In genomic region chr11:61132646-61133045, GRCh38 we compare ENCODE assay signal across 18 cellular contexts. TPM values are rescaled to one million over a fixed set of nuclear protein-coding genes. Genes with fewer than 3 reads are reported as not detected.
A peak's percentile ranks its signal among the peaks of the same experiment; 100 is the strongest.
DNase-seq lines count a peak whose midpoint lies in the region; ATAC-seq, FAIRE-seq and TF ChIP-seq lines count a peak whose summit lies in the region.
"Had no signal": no experiment of that assay in that cellular context is flagged by ENCODE, and none has a peak within 500 bp of the region (broad histone marks: within the 10 kb centered on the region; RNA-seq: fewer than 3 reads in every experiment).

No MANE protein-coding gene starts in this region.

- no peak overlapping the region for H4K12ac ChIP-seq in trophoblast cell (ENCODE audit: low read depth, low read length)

- no peak for FAIRE-seq in H1 (lab: Jason Lieb, UNC)
- FAIRE-seq: GM12878 had no signal

- H3K27ac ChIP-seq in BLaER1: no peak overlapping the region
- no peak overlapping the region for H3K27ac ChIP-seq in RWPE2 (ENCODE audit: poor library complexity, severe bottlenecking)
- no peak overlapping the region for H3K27ac ChIP-seq in H1 (ENCODE audit: low read depth, low read length)
- H3K27ac ChIP-seq in trophoblast cell (ENCODE audit: low read depth, low read length): no peak overlapping the region

- no peaks in the 10 kb centered on the region for H3K23me2 ChIP-seq in H1 (ENCODE audit: low read depth, low read length)

- no peak overlapping the region for H3K14ac ChIP-seq in H1 (ENCODE audit: insufficient read length)
- no peak overlapping the region for H3K14ac ChIP-seq in trophoblast cell (ENCODE audit: low read length)

- H2BK5ac ChIP-seq in H1 (ENCODE audit: low read depth, low read length): no peak overlapping the region
- H2BK5ac ChIP-seq in trophoblast cell (ENCODE audit: low read depth, low read length, poor library complexity): no peak overlapping the region

- H2AK5ac ChIP-seq in H1 (ENCODE audit: low read depth, low read length) (no peak overlapping the region), trophoblast cell (ENCODE audit: low read length) (no peak overlapping the region)

- 84% methylated on average over 5 of the region's 5 CpGs; no CpG with 5 or more reads in 1 of the 2 experiments for WGBS in H1 (ENCODE audit: extremely low coverage in 1 of 2, insufficient coverage in 1 of 2, insufficient read length in 1 of 2, insufficient replicate concordance in 2 of 2, low coverage in 1 of 2, low lambda C conversion rate in 2 of 2, missing lambda C conversion rate in 1 of 2), 2 experiments
- WGBS in trophoblast cell (ENCODE audit: extremely low coverage, insufficient coverage, insufficient read length): no CpG with 5 or more reads among the region's 5 CpGs

- H4K20me1 ChIP-seq in BLaER1 (peaks cover 55% of the 10 kb centered on the region), H1 (replicated peaks in 1 of 2; ENCODE audit: control insufficient read depth in 1 of 2, insufficient read depth in 2 of 2, low read length in 2 of 2) (peaks cover 3 to 7% of the 10 kb centered on the region in 2 experiments)

- H3K4me3 ChIP-seq in BLaER1 (no peak overlapping the region), RWPE2 (ENCODE audit: severe bottlenecking) (no peak overlapping the region), H1 (ENCODE audit: extremely low read depth in 1 of 4, insufficient read depth in 2 of 4, low read depth in 3 of 4, low read length in 4 of 4) (no peak overlapping the region), trophoblast cell (ENCODE audit: low read depth, low read length) (peak overlapping the region; percentile 41)
- H3K4me3 ChIP-seq: GM12878 had no signal

- no peaks in the 10 kb centered on the region for H3K79me2 ChIP-seq in H1 (ENCODE audit: control insufficient read depth in 1 of 2, insufficient read depth in 2 of 2, low read length in 2 of 2)
- no peaks in the 10 kb centered on the region for H3K79me2 ChIP-seq in trophoblast cell (ENCODE audit: control insufficient read depth, insufficient read depth, low read length, poor library complexity)

- H3K56ac ChIP-seq in H1 (replicated peaks; ENCODE audit: insufficient read length, low read depth, low read length): no peak overlapping the region

- H3K79me1 ChIP-seq in H1 (ENCODE audit: low read depth, low read length) (no peaks in the 10 kb centered on the region), trophoblast cell (ENCODE audit: low read length) (no peaks in the 10 kb centered on the region)

- no peak for ATAC-seq in RWPE2 (ENCODE audit: low read depth)
- no peak for ATAC-seq in GM19463 (IDR thresholded peaks at IDR 0.05; ENCODE audit: unreplicated experiment)
- no peak for ATAC-seq in HG03095 (IDR thresholded peaks at IDR 0.05; ENCODE audit: unreplicated experiment)
- no peak for ATAC-seq in HG03342 (IDR thresholded peaks at IDR 0.05; ENCODE audit: unreplicated experiment)
- ATAC-seq: GM12878 had no signal

- H3K18ac ChIP-seq in H1 (ENCODE audit: extremely low read depth, low read length) (no peak overlapping the region), trophoblast cell (ENCODE audit: low read length) (no peak overlapping the region)

- no peak overlapping the region for H2AFZ ChIP-seq in H1 (ENCODE audit: low read length)
- H2AFZ ChIP-seq in trophoblast cell (ENCODE audit: insufficient read depth, low read length, poor library complexity): no peak overlapping the region

- no peak overlapping the region for H4K5ac ChIP-seq in H1 (ENCODE audit: insufficient read length, low read depth, low read length)

- H3K9ac ChIP-seq in BLaER1 (no peak overlapping the region), H1 (replicated peaks in 1 of 4; ENCODE audit: extremely low read depth in 1 of 4, low read depth in 3 of 4, low read length in 3 of 4) (no peak overlapping the region), trophoblast cell (ENCODE audit: low read length) (no peak overlapping the region)

- no peak for TF ChIP-seq EP300 in H1 (IDR thresholded peaks at IDR 0.05; ENCODE audit: borderline replicate concordance in 1 of 2, low read depth in 2 of 2, low read length in 2 of 2)

- H2BK120ac ChIP-seq in H1 (replicated peaks; ENCODE audit: low read depth, low read length) (no peak overlapping the region), trophoblast cell (ENCODE audit: insufficient read depth, low read length, poor library complexity) (no peak overlapping the region)

- no peak for TF ChIP-seq POLR2A in H1 (IDR thresholded peaks at IDR 0.05; ENCODE audit: control extremely low read depth in 1 of 2, low read depth in 2 of 2, low read length in 2 of 2)

- no peak overlapping the region for H4K91ac ChIP-seq in H1 (replicated peaks; ENCODE audit: insufficient read length, low read length)
- H4K91ac ChIP-seq in trophoblast cell (ENCODE audit: low read depth, low read length): no peak overlapping the region

- DNase-seq in RWPE2 (ENCODE audit: low spot score) (peak; percentile 29), H1 (ENCODE audit: low read depth in 1 of 2, low spot score in 2 of 2) (no peak), trophoblast cell (no peak), HK-2 (ENCODE audit: unreplicated experiment) (no peak)
- DNase-seq: ACHN; CD4-positive, CD25-positive, alpha-beta regulatory T cell; DMS79; HCEC 1CT; HFFc6; KG1 had no signal

- H3K4me2 ChIP-seq in BLaER1: peak overlapping the region; percentile 80
- H3K4me2 ChIP-seq in H1 (ENCODE audit: insufficient read depth in 1 of 2, low read depth in 2 of 2, low read length in 2 of 2): no peak overlapping the region
- H3K4me2 ChIP-seq in trophoblast cell (ENCODE audit: low read length): no peak overlapping the region

- no peak overlapping the region for H2BK15ac ChIP-seq in H1 (ENCODE audit: low read length)

- H3K9me3 ChIP-seq in BLaER1: no peaks in the 10 kb centered on the region
- no peaks in the 10 kb centered on the region for H3K9me3 ChIP-seq in RWPE2 (ENCODE audit: severe bottlenecking)
- no peaks in the 10 kb centered on the region for H3K9me3 ChIP-seq in H1 (ENCODE audit: insufficient read depth in 2 of 2, low read depth in 1 of 2, low read length in 1 of 2)
- no peaks in the 10 kb centered on the region for H3K9me3 ChIP-seq in trophoblast cell (ENCODE audit: insufficient read depth, low read depth, low read length)

- TF ChIP-seq RAD21 in H1 (IDR thresholded peaks at IDR 0.05 in 1 of 2, conservative IDR thresholded peaks at IDR 0.05 in 1 of 2; ENCODE audit: low read depth in 2 of 2, low read length in 2 of 2): no peak

- 0 out of 2 replicates have a peak, but pooled peaks cover 8% of the 10 kb centered on the region for H3K27me3 ChIP-seq in BLaER1
- H3K27me3 ChIP-seq in RWPE2 (ENCODE audit: insufficient read depth, poor library complexity, severe bottlenecking): no peaks in the 10 kb centered on the region
- H3K27me3 ChIP-seq in H1 (replicated peaks in 1 of 4; ENCODE audit: control insufficient read depth in 3 of 4, extremely low read depth in 1 of 4, insufficient read depth in 3 of 4, low read length in 3 of 4): no peaks in the 10 kb centered on the region
- H3K27me3 ChIP-seq in trophoblast cell (ENCODE audit: insufficient read depth, low read length): no peaks in the 10 kb centered on the region

- H3K4ac ChIP-seq in H1 (replicated peaks; ENCODE audit: insufficient read length, low read depth, low read length) (no peak overlapping the region), trophoblast cell (ENCODE audit: low read depth, low read length) (no peak overlapping the region)

- CTCF ChIA-PET in H1 (lab: Charles Lee; ENCODE audit: partially characterized antibody): interaction anchor here (0.6 to 1.4 kb wide), 7 partner anchors 10 to 219 kb away, joined by 3 to 5 read pairs (median 3); partner anchors contain the start of gene TMEM109

- TF ChIP-seq CTCF in RWPE2 (IDR thresholded peaks at IDR 0.05; ENCODE audit: poor library complexity, severe bottlenecking): no peak
- no peak for TF ChIP-seq CTCF in H1 (IDR thresholded peaks at IDR 0.05; ENCODE audit: control extremely low read depth in 1 of 3, insufficient read depth in 1 of 3, low read depth in 1 of 3, low read length in 3 of 3)

- H3K4me1 ChIP-seq in BLaER1 (peaks cover 60% of the 10 kb centered on the region), RWPE2 (ENCODE audit: insufficient read depth, poor library complexity, severe bottlenecking) (no peaks in the 10 kb centered on the region), H1 (replicated peaks in 1 of 4; ENCODE audit: control insufficient read depth in 3 of 4, insufficient read depth in 4 of 4, low read length in 3 of 4) (peaks cover 0 to 9% (median 7%) of the 10 kb centered on the region in 4 experiments; a peak in 4 of 7 replicates), trophoblast cell (ENCODE audit: control insufficient read depth in 1 of 2, insufficient read depth in 2 of 2, low read length in 2 of 2) (peaks cover 0 to 5% of the 10 kb centered on the region in 2 experiments)

- H4K8ac ChIP-seq in H1 (ENCODE audit: extremely low read depth, insufficient read depth, low read length): peak overlapping the region; percentile 41; the same call in 1 of the 2 replicates
- no peak overlapping the region for H4K8ac ChIP-seq in trophoblast cell (ENCODE audit: low read depth, low read length)

- POLR2A ChIA-PET in H1 (lab: Charles Lee; ENCODE audit: partially characterized antibody): no interaction called here

- no peak overlapping the region for H2BK20ac ChIP-seq in H1 (ENCODE audit: low read length)

- H2BK12ac ChIP-seq in H1 (ENCODE audit: low read depth, low read length) (no peak overlapping the region), trophoblast cell (ENCODE audit: low read length) (no peak overlapping the region)

- H3K36me3 ChIP-seq in BLaER1 (peaks cover 5% of the 10 kb centered on the region; the same call in 1 of the 2 replicates), RWPE2 (ENCODE audit: low read depth) (no peaks in the 10 kb centered on the region), H1 (ENCODE audit: control insufficient read depth in 2 of 4, insufficient read depth in 4 of 4, low read length in 3 of 4) (no peaks in the 10 kb centered on the region; a peak in 3 of 8 replicates), trophoblast cell (ENCODE audit: control insufficient read depth in 1 of 2, insufficient read depth in 2 of 2, low read length in 2 of 2) (peaks cover 28 to 32% of the 10 kb centered on the region in 2 experiments)

- H3K23ac ChIP-seq in H1 (ENCODE audit: insufficient read length) (no peak overlapping the region), trophoblast cell (ENCODE audit: low read length) (no peak overlapping the region)

RNA-seq across cellular contexts. Expression of gene VPS37C, which starts 28.6 kb away (rescaled TPM):
- 18.0 and 21.0 TPM in 2 replicates for total RNA-seq in H1 (2021; fragmentation: NEBNext Ultra II Directional; extraction: Animal tissue kit (Norgen Biotek cat#: 25700))
- polyA plus RNA-seq in H1 (2011; rRNA removed): 12.9 and 15.4 TPM in 2 replicates
- 11.8 TPM for polyA plus RNA-seq in H1 (2011; cell fraction: cytosol; rRNA removed)
- polyA plus RNA-seq in H1 (2011; cell fraction: nucleus; rRNA removed): 18.5 TPM
- 13.4 to 15.3 TPM (median 14.9 TPM) in 4 replicates for polyA plus RNA-seq in H1 (2012, experiment 1 of 2)
- polyA plus RNA-seq in H1 (2012, experiment 2 of 2): 14.5 TPM
- polyA plus RNA-seq in H1 (2013, experiment 1 of 2): 12.0 TPM
- 12.1 TPM for polyA plus RNA-seq in H1 (2013, experiment 2 of 2)
- 4.8 and 7.2 TPM in 2 replicates for polyA minus RNA-seq in H1 (2011; rRNA and poly(A)+ RNA removed)
- polyA minus RNA-seq in H1 (2011; cell fraction: cytosol; rRNA and poly(A)+ RNA removed): 7.1 TPM
- polyA minus RNA-seq in H1 (2011; cell fraction: nucleus; rRNA and poly(A)+ RNA removed): 10.7 TPM
- polyA plus RNA-seq in trophoblast cell (2013): 26.9 and 27.6 TPM in 2 replicates

RNA-seq across cellular contexts. Expression of gene CD5, which starts 30.4 kb away (rescaled TPM):
- total RNA-seq in H1 (2021; fragmentation: NEBNext Ultra II Directional; extraction: Animal tissue kit (Norgen Biotek cat#: 25700)): not detected in 2 replicates
- polyA plus RNA-seq in H1 (2011; rRNA removed): not detected in 2 replicates
- polyA plus RNA-seq in H1 (2011; cell fraction: cytosol; rRNA removed): not detected
- not detected for polyA plus RNA-seq in H1 (2011; cell fraction: nucleus; rRNA removed)
- not detected in 4 replicates for polyA plus RNA-seq in H1 (2012, experiment 1 of 2)
- polyA plus RNA-seq in H1 (2012, experiment 2 of 2): not detected
- not detected for polyA plus RNA-seq in H1 (2013, experiment 1 of 2)
- polyA plus RNA-seq in H1 (2013, experiment 2 of 2): not detected
- polyA minus RNA-seq in H1 (2011; rRNA and poly(A)+ RNA removed): not detected in 2 replicates
- not detected for polyA minus RNA-seq in H1 (2011; cell fraction: cytosol; rRNA and poly(A)+ RNA removed)
- polyA minus RNA-seq in H1 (2011; cell fraction: nucleus; rRNA and poly(A)+ RNA removed): not detected
- 0.01 TPM in 1 of 2 replicates, not detected in the other for polyA plus RNA-seq in trophoblast cell (2013)
- total RNA-seq: A172, G401, H4, HFFc6 had no signal
